Comparison of ENCODE assay signal across 15 cellular contexts in genomic region chr17:145671-146541, GRCh38. TPM values are rescaled to one million over a fixed set of nuclear protein-coding genes. Genes with fewer than 3 reads are reported as not detected.
DNase-seq lines count a peak whose midpoint lies in the region; ATAC-seq and TF ChIP-seq lines count a peak whose summit lies in the region.
"Had no signal": no experiment of that assay in that cellular context is flagged by ENCODE, and none has a peak within 500 bp of the region (broad histone marks: within the 10 kb centered on the region; RNA-seq: fewer than 3 reads in every experiment).

No MANE protein-coding gene starts in this region.

- H3K36me3 ChIP-seq in mucosa of descending colon (ENCODE audit: low read depth): no peaks in the 10 kb centered on the region
- H3K36me3 ChIP-seq: MG63 had no signal

- peak; percentile 3 for DNase-seq in activated naive CD4-positive, alpha-beta T cell treated with anti-CD3 and anti-CD28 coated beads, Interleukin-2, amount 50 U/mL, for 16 hours
- no peak for DNase-seq in activated naive CD4-positive, alpha-beta T cell (lab: John Stamatoyannopoulos, UW)
- DNase-seq in Right ventricle myocardium inferior (ENCODE audit: missing footprints): peak; percentile 57
- DNase-seq in mucosa of descending colon: peak in 2 of 3 donors; percentile 21 to 29
- DNase-seq in ureter (ENCODE audit: low spot score): peak; percentile 38
- DNase-seq in DMS79 (lab: John Stamatoyannopoulos, UW): no peak
- DNase-seq in NCI-H2227 treated with DMSO at 0.1 percent for 48 hours (lab: John Stamatoyannopoulos, UW): no peak
- DNase-seq: activated naive CD8-positive, alpha-beta T cell treated with anti-CD3 and anti-CD28 coated beads, Interleukin-2, amount 50 U/mL, for 24 hours; EL; MG63; NCI-H1930; NCI-H524; PC-9; stimulated activated naive CD4-positive, alpha-beta T cell treated with Interleukin-2 at 50 U/mL for 16 hours had no signal

- no peaks in the 10 kb centered on the region for H3K4me1 ChIP-seq in mucosa of descending colon (ENCODE audit: low read depth)

- no peak for TF ChIP-seq CTCF in mucosa of descending colon (IDR thresholded peaks at IDR 0.05)

- no peak overlapping the region for H3K4me3 ChIP-seq in mucosa of descending colon
- H3K4me3 ChIP-seq: MG63, PC-9 had no signal

- no peaks in the 10 kb centered on the region for H3K9me3 ChIP-seq in mucosa of descending colon
- H3K9me3 ChIP-seq: MG63 had no signal

- intact Hi-C loops in Right ventricle myocardium inferior (cut with DNase I): no loop called here
- intact Hi-C loops in mucosa of descending colon (cut with DNase I, micrococcal nuclease): loop anchor here in 1 of 2 donors (5.0 kb wide), 1 partner anchor 246 kb away; no protein-coding TSS in a partner anchor

- no peak for ATAC-seq in Right ventricle myocardium inferior
- no peak for ATAC-seq in mucosa of descending colon
- no peak for ATAC-seq in HG02798 (IDR thresholded peaks at IDR 0.05; ENCODE audit: poor library complexity, unreplicated experiment)
- ATAC-seq: activated naive CD8-positive, alpha-beta T cell treated with anti-CD3 and anti-CD28 coated beads, Interleukin-2, amount 50 U/mL, for 24 hours had no signal

RNA-seq across cellular contexts. Expression of gene SCGB1C2, which starts 8.5 kb away (rescaled TPM):
- total RNA-seq in Right ventricle myocardium inferior: not detected
- not detected for total RNA-seq in mucosa of descending colon
- total RNA-seq in ureter: not detected
- total RNA-seq: PC-9 had no signal

RNA-seq across cellular contexts. Expression of gene DOC2B, which starts 35.5 kb away (rescaled TPM):
- total RNA-seq in Right ventricle myocardium inferior (4.5 TPM), mucosa of descending colon (1 to 10 TPM; 3.2 to 6.7 (median 4.0) TPM), ureter (23.5 TPM)
- total RNA-seq: PC-9 had no signal

Comparison
In these comparisons a context has a peak if more than half of its experiments do, and no peak if none do; other contexts are left out.
1. DNase-seq: peak in activated naive CD4-positive, alpha-beta T cell treated with anti-CD3 and anti-CD28 coated beads, Interleukin-2, amount 50 U/mL, for 16 hours (single experiment), Right ventricle myocardium inferior (single experiment), mucosa of descending colon (2 of 3) and ureter (single experiment); none in activated naive CD4-positive, alpha-beta T cell (0 of 4), DMS79 (single experiment) and NCI-H2227 treated with DMSO at 0.1 percent for 48 hours (single experiment).